In the genomic region with DNA sequence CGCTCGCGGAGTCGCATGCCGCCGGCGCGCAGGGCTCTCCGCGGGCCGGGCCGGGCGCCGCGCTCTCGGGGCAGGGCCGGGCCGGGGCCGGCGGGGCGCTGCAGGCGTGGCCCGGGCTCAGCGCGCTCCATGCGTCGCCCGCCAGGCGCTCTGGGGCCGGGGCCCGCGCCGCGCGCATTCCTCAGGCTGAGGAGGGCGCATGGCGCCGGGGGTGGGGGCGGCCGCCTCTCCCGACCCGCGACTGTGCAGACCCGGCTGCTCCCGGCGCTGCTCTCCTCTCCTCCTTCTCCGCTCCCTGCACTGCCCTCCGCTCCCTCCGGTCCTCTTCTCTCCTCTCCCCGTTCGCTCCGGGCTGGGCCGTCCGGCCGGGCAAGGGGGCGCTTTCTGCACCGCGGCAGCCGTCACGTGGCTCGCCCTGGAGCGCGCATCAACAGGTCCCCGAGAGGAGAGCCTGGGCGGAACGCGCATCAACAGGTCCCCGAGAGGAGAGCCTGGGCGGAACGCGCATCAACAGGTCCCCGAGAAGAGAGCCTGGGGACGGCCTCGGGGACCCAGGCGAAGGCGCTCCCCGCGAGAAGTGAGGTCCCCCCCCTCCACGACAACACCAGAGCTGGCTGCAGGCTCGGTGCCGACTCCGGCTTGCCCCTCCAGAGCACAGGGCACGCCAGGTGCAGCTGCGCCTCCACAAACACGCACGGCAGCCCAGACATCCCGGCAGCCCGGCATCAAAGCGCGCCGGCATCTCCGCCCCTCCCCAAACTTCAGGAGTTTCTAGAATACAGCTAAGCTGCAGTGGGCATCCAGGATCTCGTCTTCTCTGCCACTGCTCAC, we compare ENCODE assay signal across 8 cellular contexts. TPM values are rescaled to one million over a fixed set of nuclear protein-coding genes. Genes with fewer than 3 reads are reported as not detected.
DNase-seq lines count a peak whose midpoint lies in the region; ATAC-seq lines count a peak whose summit lies in the region.

No MANE protein-coding gene starts in this region.

- H3K9me3 ChIP-seq in HUES48 (ENCODE audit: control insufficient read depth, insufficient read depth, low read length) (no peaks in the 10 kb centered on the region), iPS-18a (ENCODE audit: control insufficient read depth, low read depth, low read length) (no peaks in the 10 kb centered on the region)

- H3K9ac ChIP-seq in HUES48 (ENCODE audit: low read depth, low read length) (peak overlapping the region; percentile 77), iPS-18a (ENCODE audit: low read length) (peak overlapping the region; percentile 48)

- H3K36me3 ChIP-seq in HUES48 (ENCODE audit: control insufficient read depth, insufficient read depth, low read length) (no peaks in the 10 kb centered on the region), iPS-18a (ENCODE audit: control insufficient read depth, low read depth, low read length) (no peaks in the 10 kb centered on the region)

- H3K4me3 ChIP-seq in HUES48 (ENCODE audit: low read depth, low read length): peak overlapping the region; percentile 79
- H3K4me3 ChIP-seq in iPS-18a (ENCODE audit: low read length): peak overlapping the region; percentile 64

- peaks cover 6 to 12% of the 10 kb centered on the region in 2 donors for H3K36me3 Mint-ChIP-seq in activated naive CD4-positive, alpha-beta T cell treated with anti-CD3 and anti-CD28 coated beads, Interleukin-2, amount 50 U/mL, for 72 hours

- H3K4me1 ChIP-seq in HUES48 (ENCODE audit: control insufficient read depth, insufficient read depth, low read length) (peaks cover 17% of the 10 kb centered on the region), iPS-18a (ENCODE audit: control insufficient read depth, low read depth, low read length) (peaks cover 5% of the 10 kb centered on the region)

- peak; percentile 65 to 79 for ATAC-seq in activated naive CD4-positive, alpha-beta T cell treated with anti-CD3 and anti-CD28 coated beads, Interleukin-2, amount 50 U/mL, for 72 hours
- ATAC-seq in GM21786 (IDR thresholded peaks at IDR 0.05; ENCODE audit: unreplicated experiment) (no peak), GM18867 (IDR thresholded peaks at IDR 0.05; ENCODE audit: unreplicated experiment) (no peak)

- H3K27ac Mint-ChIP-seq in activated naive CD4-positive, alpha-beta T cell treated with anti-CD3 and anti-CD28 coated beads, Interleukin-2, amount 50 U/mL, for 72 hours: no peak overlapping the region

- H3K27me3 ChIP-seq in HUES48 (ENCODE audit: control insufficient read depth, insufficient read depth, low read length) (peaks cover 23% of the 10 kb centered on the region), iPS-18a (ENCODE audit: control insufficient read depth, insufficient read depth, low read length) (peaks cover 42% of the 10 kb centered on the region)

- no peaks in the 10 kb centered on the region for H3K9me3 Mint-ChIP-seq in activated naive CD4-positive, alpha-beta T cell treated with anti-CD3 and anti-CD28 coated beads, Interleukin-2, amount 50 U/mL, for 72 hours

- H3K27ac ChIP-seq in HUES48 (ENCODE audit: low read depth, low read length) (peak overlapping the region; percentile 55), iPS-18a (ENCODE audit: low read length) (no peak overlapping the region)

- peak in 1 of 2 donors; percentile 55 for DNase-seq in activated naive CD4-positive, alpha-beta T cell treated with anti-CD3 and anti-CD28 coated beads, Interleukin-2, amount 50 U/mL, for 72 hours (ENCODE audit: low spot score in 2 of 2)
- DNase-seq in stimulated activated CD4-positive, alpha-beta T cell treated with anti-CD3 and anti-CD28 coated beads, Interleukin-4, amount 100 ng/mL, for 1 hour: peak; percentile 53
- DNase-seq in kidney tubule cell (ENCODE audit: low spot score): no peak
- DNase-seq in NCI-H1436 (lab: John Stamatoyannopoulos, UW): no peak

RNA-seq across cellular contexts. Expression of a gene that starts 12.9 kb away (rescaled TPM):
- 10 to 100 TPM; 23.9 to 37.8 TPM for total RNA-seq in activated naive CD4-positive, alpha-beta T cell treated with anti-CD3 and anti-CD28 coated beads, Interleukin-2, amount 50 U/mL, for 72 hours

RNA-seq across cellular contexts. Expression of a gene that starts 55.3 kb away (rescaled TPM):
- 10 to 100 TPM; 57.1 to 61.6 TPM for total RNA-seq in activated naive CD4-positive, alpha-beta T cell treated with anti-CD3 and anti-CD28 coated beads, Interleukin-2, amount 50 U/mL, for 72 hours

Comparison
In these comparisons a context has a peak if more than half of its experiments do, and no peak if none do; other contexts are left out.
1. ATAC-seq: peak in activated naive CD4-positive, alpha-beta T cell treated with anti-CD3 and anti-CD28 coated beads, Interleukin-2, amount 50 U/mL, for 72 hours (2 of 2); none in GM21786 (single experiment) and GM18867 (single experiment).